In the genomic region with DNA sequence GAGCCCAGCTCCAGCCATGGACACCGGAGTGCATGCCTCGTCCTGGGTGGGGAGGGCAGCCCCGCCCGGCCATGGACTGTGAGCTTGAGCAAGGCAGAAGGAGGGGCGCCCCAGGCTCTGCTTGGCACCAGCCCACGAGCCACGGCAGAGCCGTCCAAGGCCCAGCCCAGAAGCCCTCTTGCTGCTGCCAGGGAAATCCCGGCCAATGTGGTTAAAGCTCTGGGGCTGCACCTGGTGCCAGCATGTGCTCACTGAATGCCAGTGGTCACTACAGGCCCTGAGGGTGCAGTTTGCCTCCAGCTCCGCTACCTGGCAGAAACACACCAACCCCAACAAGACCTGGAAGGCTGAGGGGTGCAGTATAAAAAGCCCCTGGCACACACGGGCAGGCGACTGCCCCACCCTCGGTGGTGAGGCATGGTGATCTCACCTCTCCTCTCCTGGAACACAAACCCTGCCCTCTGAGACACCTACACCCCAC, we compare ENCODE assay signal across 8 cellular contexts. TPM values are rescaled to one million over a fixed set of nuclear protein-coding genes. Genes with fewer than 3 reads are reported as not detected.
DNase-seq lines count a peak whose midpoint lies in the region; ATAC-seq and TF ChIP-seq lines count a peak whose summit lies in the region.
"Had no signal": no experiment of that assay in that cellular context is flagged by ENCODE, and none has a peak within 500 bp of the region (broad histone marks: within the 10 kb centered on the region; RNA-seq: fewer than 3 reads in every experiment).

No MANE protein-coding gene starts in this region.

- H3K79me2 ChIP-seq in KMS-11 (ENCODE audit: insufficient read depth, low read depth) = no peaks in the 10 kb centered on the region

- peaks cover 3% of the 10 kb centered on the region; the same call in 1 of the 2 replicates for H4K20me1 ChIP-seq in KMS-11 (ENCODE audit: insufficient read depth)

- no peaks in the 10 kb centered on the region; the same call in 1 of the 2 replicates for H3K27me3 ChIP-seq in KMS-11 (ENCODE audit: insufficient read depth, low read depth)
- no peaks in the 10 kb centered on the region for H3K27me3 ChIP-seq in liver (ENCODE audit: control insufficient read depth in 4 of 4, insufficient read depth in 4 of 4, low read length in 3 of 4)
- H3K27me3 ChIP-seq in transverse colon = no peaks in the 10 kb centered on the region

- TF ChIP-seq CTCF in KMS-11 (conservative IDR thresholded peaks at IDR 0.05; ENCODE audit: low read depth, low read length) (no peak), chondrocyte (IDR thresholded peaks at IDR 0.05) (no peak), liver (IDR thresholded peaks at IDR 0.05; ENCODE audit: low read depth, low read length, missing input control) (peak; percentile 10), transverse colon (IDR thresholded peaks at IDR 0.05) (no peak)

- intact Hi-C loops in transverse colon (cut with DNase I; ENCODE audit: low total_unique reads) = no loop called here

- in situ Hi-C loops in transverse colon (cut with MboI; ENCODE audit: low pct_ligation_motif_present in 1 of 4, low pct_unique_long_range_greater_than_20kb in 1 of 4, low sequenced_read_pairs in 3 of 4) = no loop called here

- H3K9me3 ChIP-seq in liver (ENCODE audit: control insufficient read depth in 4 of 4, low read length in 3 of 4) (no peaks in the 10 kb centered on the region), transverse colon (no peaks in the 10 kb centered on the region)

- H3K9ac ChIP-seq in KMS-11 (peak overlapping the region; percentile 27; the same call in 1 of the 2 replicates), liver (ENCODE audit: low read depth in 1 of 2, low read length in 2 of 2) (no peak overlapping the region)

- WGBS in liver = 10% methylated on average over 13 of the region's 13 CpGs
- 20% methylated on average over 8 of the region's 13 CpGs; no CpG with 5 or more reads in 1 of the 2 donors for whole genome bisulfite sequencing in transverse colon (ENCODE audit: low coverage in 1 of 2), 2 donors

- DNase-seq in chondrocyte (ENCODE audit: low spot score) = peak; percentile 87
- peak; percentile 78 for DNase-seq in transverse colon
- no peak for DNase-seq in NCI-H128 (lab: John Stamatoyannopoulos, UW; ENCODE audit: unreplicated experiment)
- no peak for DNase-seq in NCI-H1694 treated with DMSO at 0.1 percent for 48 hours (lab: John Stamatoyannopoulos, UW)

- H2AFZ ChIP-seq in KMS-11 (ENCODE audit: low read depth) = no peak overlapping the region

- no peaks in the 10 kb centered on the region for H3K27me3 Mint-ChIP-seq in chondrocyte (ENCODE audit: low read depth)
- H3K27me3 Mint-ChIP-seq: naive thymus-derived CD8-positive, alpha-beta T cell had no signal

- H3K4me1 Mint-ChIP-seq in chondrocyte (ENCODE audit: low read depth) = peaks cover 19% of the 10 kb centered on the region

- no peak overlapping the region for H3K4me3 Mint-ChIP-seq in chondrocyte (ENCODE audit: unreplicated experiment)
- H3K4me3 Mint-ChIP-seq: naive thymus-derived CD8-positive, alpha-beta T cell had no signal

- H3K9me3 Mint-ChIP-seq in chondrocyte (ENCODE audit: low read depth) = no peaks in the 10 kb centered on the region
- H3K9me3 Mint-ChIP-seq: naive thymus-derived CD8-positive, alpha-beta T cell had no signal

- H3K27ac Mint-ChIP-seq in chondrocyte (ENCODE audit: unreplicated experiment) = peak overlapping the region; percentile 81

- TF ChIP-seq POLR2A in transverse colon (IDR thresholded peaks at IDR 0.05) = no peak

- H3K4me2 ChIP-seq in KMS-11 = peak overlapping the region; percentile 63

- H3K27ac ChIP-seq in KMS-11 = no peak overlapping the region
- peak overlapping the region; percentile 75 to 82 for H3K27ac ChIP-seq in liver (ENCODE audit: low read depth in 1 of 2, low read length in 2 of 2)
- H3K27ac ChIP-seq in transverse colon = peak overlapping the region; percentile 35 to 59 (median 45)

- no peak for TF ChIP-seq EP300 in transverse colon (IDR thresholded peaks at IDR 0.05; ENCODE audit: low read depth)

- H3K4me3 ChIP-seq in KMS-11 (IDR thresholded peaks at IDR 0.05; ENCODE audit: insufficient read depth, low read depth, low read length) = no peak overlapping the region
- H3K4me3 ChIP-seq in liver (ENCODE audit: low read depth in 1 of 3, low read length in 3 of 3) = no peak overlapping the region
- no peak overlapping the region for H3K4me3 ChIP-seq in transverse colon

- TF ChIP-seq RAD21 in liver (IDR thresholded peaks at IDR 0.05) = peak in 1 of 2 donors; percentile 32

- peaks cover 5% of the 10 kb centered on the region for H3K36me3 Mint-ChIP-seq in chondrocyte (ENCODE audit: low read depth)

- H3K36me3 ChIP-seq in KMS-11 (ENCODE audit: insufficient read depth) = no peaks in the 10 kb centered on the region
- H3K36me3 ChIP-seq in liver (ENCODE audit: control insufficient read depth in 4 of 4, insufficient read depth in 3 of 4, low read depth in 1 of 4, low read length in 3 of 4) = peaks cover 0 to 10% (median 4%) of the 10 kb centered on the region in 4 donors
- H3K36me3 ChIP-seq in transverse colon = peaks cover 0 to 5% (median 2%) of the 10 kb centered on the region in 4 donors

- no peak for ATAC-seq in HG03439 (IDR thresholded peaks at IDR 0.05; ENCODE audit: unreplicated experiment)
- ATAC-seq: naive thymus-derived CD8-positive, alpha-beta T cell had no signal

- H3K4me1 ChIP-seq in KMS-11 (ENCODE audit: low read depth, poor library complexity, severe bottlenecking) (peaks cover 45% of the 10 kb centered on the region), liver (ENCODE audit: control insufficient read depth in 4 of 4, insufficient read depth in 4 of 4, low read length in 3 of 4) (peaks cover 36 to 82% (median 62%) of the 10 kb centered on the region in 4 donors), transverse colon (peaks cover 22 to 58% (median 35%) of the 10 kb centered on the region in 4 donors)

TF ChIP-seq in liver, 16 proteins besides CTCF, POLR2A, EP300 and RAD21 (continues in another document):
- TF ChIP-seq, protein P1, sequence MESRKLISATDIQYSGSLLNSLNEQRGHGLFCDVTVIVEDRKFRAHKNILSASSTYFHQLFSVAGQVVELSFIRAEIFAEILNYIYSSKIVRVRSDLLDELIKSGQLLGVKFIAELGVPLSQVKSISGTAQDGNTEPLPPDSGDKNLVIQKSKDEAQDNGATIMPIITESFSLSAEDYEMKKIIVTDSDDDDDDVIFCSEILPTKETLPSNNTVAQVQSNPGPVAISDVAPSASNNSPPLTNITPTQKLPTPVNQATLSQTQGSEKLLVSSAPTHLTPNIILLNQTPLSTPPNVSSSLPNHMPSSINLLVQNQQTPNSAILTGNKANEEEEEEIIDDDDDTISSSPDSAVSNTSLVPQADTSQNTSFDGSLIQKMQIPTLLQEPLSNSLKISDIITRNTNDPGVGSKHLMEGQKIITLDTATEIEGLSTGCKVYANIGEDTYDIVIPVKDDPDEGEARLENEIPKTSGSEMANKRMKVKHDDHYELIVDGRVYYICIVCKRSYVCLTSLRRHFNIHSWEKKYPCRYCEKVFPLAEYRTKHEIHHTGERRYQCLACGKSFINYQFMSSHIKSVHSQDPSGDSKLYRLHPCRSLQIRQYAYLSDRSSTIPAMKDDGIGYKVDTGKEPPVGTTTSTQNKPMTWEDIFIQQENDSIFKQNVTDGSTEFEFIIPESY (IDR thresholded peaks at IDR 0.05) = no peak
- peak in 1 of 2 donors; percentile 10 for TF ChIP-seq EGR1 (IDR thresholded peaks at IDR 0.05; ENCODE audit: low read depth in 2 of 2)
- TF ChIP-seq GABPA (IDR thresholded peaks at IDR 0.05 in 1 of 2, conservative IDR thresholded peaks at IDR 0.05 in 1 of 2) = no peak
- TF ChIP-seq FOXA1 (IDR thresholded peaks at IDR 0.05) = peak; percentile 35
- peak; percentile 93 for TF ChIP-seq YY1 (IDR thresholded peaks at IDR 0.05)
- TF ChIP-seq FOXA2 (IDR thresholded peaks at IDR 0.05) = no peak
- TF ChIP-seq, protein P2, sequence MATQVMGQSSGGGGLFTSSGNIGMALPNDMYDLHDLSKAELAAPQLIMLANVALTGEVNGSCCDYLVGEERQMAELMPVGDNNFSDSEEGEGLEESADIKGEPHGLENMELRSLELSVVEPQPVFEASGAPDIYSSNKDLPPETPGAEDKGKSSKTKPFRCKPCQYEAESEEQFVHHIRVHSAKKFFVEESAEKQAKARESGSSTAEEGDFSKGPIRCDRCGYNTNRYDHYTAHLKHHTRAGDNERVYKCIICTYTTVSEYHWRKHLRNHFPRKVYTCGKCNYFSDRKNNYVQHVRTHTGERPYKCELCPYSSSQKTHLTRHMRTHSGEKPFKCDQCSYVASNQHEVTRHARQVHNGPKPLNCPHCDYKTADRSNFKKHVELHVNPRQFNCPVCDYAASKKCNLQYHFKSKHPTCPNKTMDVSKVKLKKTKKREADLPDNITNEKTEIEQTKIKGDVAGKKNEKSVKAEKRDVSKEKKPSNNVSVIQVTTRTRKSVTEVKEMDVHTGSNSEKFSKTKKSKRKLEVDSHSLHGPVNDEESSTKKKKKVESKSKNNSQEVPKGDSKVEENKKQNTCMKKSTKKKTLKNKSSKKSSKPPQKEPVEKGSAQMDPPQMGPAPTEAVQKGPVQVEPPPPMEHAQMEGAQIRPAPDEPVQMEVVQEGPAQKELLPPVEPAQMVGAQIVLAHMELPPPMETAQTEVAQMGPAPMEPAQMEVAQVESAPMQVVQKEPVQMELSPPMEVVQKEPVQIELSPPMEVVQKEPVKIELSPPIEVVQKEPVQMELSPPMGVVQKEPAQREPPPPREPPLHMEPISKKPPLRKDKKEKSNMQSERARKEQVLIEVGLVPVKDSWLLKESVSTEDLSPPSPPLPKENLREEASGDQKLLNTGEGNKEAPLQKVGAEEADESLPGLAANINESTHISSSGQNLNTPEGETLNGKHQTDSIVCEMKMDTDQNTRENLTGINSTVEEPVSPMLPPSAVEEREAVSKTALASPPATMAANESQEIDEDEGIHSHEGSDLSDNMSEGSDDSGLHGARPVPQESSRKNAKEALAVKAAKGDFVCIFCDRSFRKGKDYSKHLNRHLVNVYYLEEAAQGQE (IDR thresholded peaks at IDR 0.05) = no peak
- TF ChIP-seq, protein P3, sequence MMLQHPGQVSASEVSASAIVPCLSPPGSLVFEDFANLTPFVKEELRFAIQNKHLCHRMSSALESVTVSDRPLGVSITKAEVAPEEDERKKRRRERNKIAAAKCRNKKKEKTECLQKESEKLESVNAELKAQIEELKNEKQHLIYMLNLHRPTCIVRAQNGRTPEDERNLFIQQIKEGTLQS (IDR thresholded peaks at IDR 0.05) = no peak
- TF ChIP-seq SP1 (IDR thresholded peaks at IDR 0.05) = peak; percentile 73
- TF ChIP-seq HNF4A (conservative IDR thresholded peaks at IDR 0.05) = peak; percentile 60 to 75
- TF ChIP-seq NR2F2 (IDR thresholded peaks at IDR 0.05) = peak; percentile 28
- no peak for TF ChIP-seq HNF4G (IDR thresholded peaks at IDR 0.05)
- peak in 1 of 2 donors; percentile 41 for TF ChIP-seq JUND (IDR thresholded peaks at IDR 0.05)

RNA-seq across cellular contexts. Expression of a gene that starts 11.8 kb away (rescaled TPM):
- total RNA-seq in chondrocyte (48.7 to 59.0 TPM (median 49.0 TPM) in 3 replicates), liver (10 to 100 TPM; 10.5 to 17.7 TPM), transverse colon (10 to 100 TPM; 14.5 to 21.3 (median 17.2) TPM)
- 10 to 100 TPM in 1 of 2 donors, 1 to 10 TPM in 1; 7.2 to 14.9 TPM for polyA plus RNA-seq in liver

RNA-seq across cellular contexts. Expression of a gene that starts 30.7 kb away (rescaled TPM):
- 13.7 to 27.6 TPM (median 15.7 TPM) in 3 replicates for total RNA-seq in chondrocyte
- 1 to 10 TPM; 2.6 to 3.2 TPM for total RNA-seq in liver
- polyA plus RNA-seq in liver = 1 to 10 TPM; 2.1 to 5.1 TPM
- total RNA-seq in transverse colon = 1 to 10 TPM; 3.2 to 6.6 (median 4.4) TPM

Comparison
In these comparisons a context has a peak if more than half of its experiments do, and no peak if none do; other contexts are left out.
1. DNase-seq: peak in chondrocyte (single experiment) and transverse colon (single experiment); none in NCI-H128 (single experiment) and NCI-H1694 treated with DMSO at 0.1 percent for 48 hours (single experiment).